ENCODE assay signal across 8 cellular contexts in genomic region chr17:32875904-32876413, GRCh38. TPM values are rescaled to one million over a fixed set of nuclear protein-coding genes. Genes with fewer than 3 reads are reported as not detected.
A peak's percentile ranks its signal among the peaks of the same experiment; 100 is the strongest.
DNase-seq lines count a peak whose midpoint lies in the region; ATAC-seq and TF ChIP-seq lines count a peak whose summit lies in the region.

No MANE protein-coding gene starts in this region.

- no peaks in the 10 kb centered on the region for H3K36me3 Mint-ChIP-seq in HFFc6 (ENCODE audit: low read depth)

- H3K4me1 ChIP-seq in ACC112 (ENCODE audit: control insufficient read depth, insufficient read depth, low read length, unreplicated experiment) (peaks cover 27% of the 10 kb centered on the region), lung (ENCODE audit: control insufficient read depth in 2 of 2, insufficient read depth in 2 of 2, low read length in 2 of 2) (peaks cover 0 to 6% of the 10 kb centered on the region in 2 donors), uterus (peaks cover 0 to 3% of the 10 kb centered on the region in 2 donors)

- no peaks in the 10 kb centered on the region for H3K9me3 ChIP-seq in lung (ENCODE audit: control insufficient read depth in 2 of 2, insufficient read depth in 1 of 2, low read length in 1 of 2)
- no peaks in the 10 kb centered on the region for H3K9me3 ChIP-seq in uterus

- intact Hi-C loops in uterus (cut with DNase I; ENCODE audit: low total_unique reads), result loop anchor here (2.0 kb wide), 1 partner anchor 93 kb away; no protein-coding TSS in a partner anchor

- peak overlapping the region; percentile 69 for H3K27ac Mint-ChIP-seq in HFFc6

- TF ChIP-seq CTCF in HFFc6 (IDR thresholded peaks at IDR 0.05), result no peak
- no peak for TF ChIP-seq CTCF in brain microvascular endothelial cell (IDR thresholded peaks at IDR 0.05; ENCODE audit: low read depth, low read length, missing control alignments)
- TF ChIP-seq CTCF in lung (IDR thresholded peaks at IDR 0.05; ENCODE audit: control extremely low read depth, extremely low read depth), result no peak
- no peak for TF ChIP-seq CTCF in uterus (IDR thresholded peaks at IDR 0.05)

- in situ Hi-C loops in brain microvascular endothelial cell (cut with HindIII; ENCODE audit: low pct_ligation_motif_present, low sequenced_read_pairs), result no loop called here

- H3K36me3 ChIP-seq in ACC112 (ENCODE audit: insufficient read depth, low read length) (no peaks in the 10 kb centered on the region), brain microvascular endothelial cell (replicated peaks) (no peaks in the 10 kb centered on the region), lung (ENCODE audit: control insufficient read depth in 2 of 2, insufficient read depth in 2 of 2, low read length in 2 of 2) (no peaks in the 10 kb centered on the region), uterus (no peaks in the 10 kb centered on the region)

- H3K27me3 ChIP-seq in ACC112 (ENCODE audit: insufficient read depth, low read length), result no peaks in the 10 kb centered on the region
- H3K27me3 ChIP-seq in brain microvascular endothelial cell (replicated peaks), result no peaks in the 10 kb centered on the region
- no peaks in the 10 kb centered on the region for H3K27me3 ChIP-seq in lung (ENCODE audit: control insufficient read depth, insufficient read depth)
- no peaks in the 10 kb centered on the region for H3K27me3 ChIP-seq in uterus

- H2AFZ ChIP-seq in ACC112 (ENCODE audit: low read length, unreplicated experiment), result peak overlapping the region; percentile 99

- 5 to 10% methylated on average over 14 to 15 of the region's 15 CpGs for WGBS in lung, 2 donors

- H3K9me3 Mint-ChIP-seq in HFFc6, result no peaks in the 10 kb centered on the region

- DNase-seq in HFFc6, result no peak
- DNase-seq in brain microvascular endothelial cell, result peak; percentile 47
- no peak for DNase-seq in lung (ENCODE audit: low spot score)
- no peak for DNase-seq in uterus
- no peak for DNase-seq in left lobe of liver (ENCODE audit: low spot score)
- DNase-seq in NCI-H774 (lab: John Stamatoyannopoulos, UW), result no peak

- no peak for ATAC-seq in lung (ENCODE audit: insufficient read depth, low FRiP score)
- no peak for ATAC-seq in GM18858 (IDR thresholded peaks at IDR 0.05; ENCODE audit: unreplicated experiment)
- ATAC-seq in left lobe of liver, result no peak

- H3K27me3 Mint-ChIP-seq in HFFc6 (ENCODE audit: insufficient read depth), result no peaks in the 10 kb centered on the region; the same call in 1 of the 2 replicates

- peak overlapping the region; percentile 91 for H3K4me3 Mint-ChIP-seq in HFFc6

- H3K4me1 Mint-ChIP-seq in HFFc6 (ENCODE audit: low read depth), result peaks cover 34% of the 10 kb centered on the region

- H3K79me2 ChIP-seq in ACC112 (ENCODE audit: control insufficient read depth, insufficient read depth, low read length, unreplicated experiment), result no peaks in the 10 kb centered on the region

- H3K27ac ChIP-seq in ACC112 (ENCODE audit: low read depth, low read length) (no peak overlapping the region), brain microvascular endothelial cell (no peak overlapping the region), lung (ENCODE audit: low read depth in 1 of 2, low read length in 1 of 2) (peak overlapping the region in 1 of 2 donors; percentile 92), uterus (peak overlapping the region; percentile 90 to 94)

- TF ChIP-seq POLR2A in uterus (IDR thresholded peaks at IDR 0.05), result no peak

- H3K4me3 ChIP-seq in ACC112 (ENCODE audit: low read depth, low read length), result peak overlapping the region; percentile 95
- peak overlapping the region; percentile 68 for H3K4me3 ChIP-seq in brain microvascular endothelial cell (ENCODE audit: low read depth, low read length)
- peak overlapping the region; percentile 66 for H3K4me3 ChIP-seq in lung
- peak overlapping the region; percentile 63 to 87 for H3K4me3 ChIP-seq in uterus

RNA-seq across cellular contexts. Expression of gene MYO1D, which starts 1.0 kb away (rescaled TPM):
- 10 to 100 TPM in 2 of 6 experiments, 1 to 10 TPM in 4; 3.8 to 28.8 (median 4.8) TPM for total RNA-seq in HFFc6 (2021; fragmentation: NEBNext Ultra II Directional; extraction: Animal tissue kit (Norgen Biotek cat#: 25700))
- total RNA-seq in lung (10 to 100 TPM; 73.1 to 75.8 TPM), uterus (10 to 100 TPM; 20.4 to 55.2 (median 30.6) TPM), left lobe of liver (18.4 TPM)
- polyA plus RNA-seq in lung, result 10 to 100 TPM; 22.0 to 49.7 TPM

RNA-seq across cellular contexts. Expression of gene TMEM98, which starts 52.0 kb away (rescaled TPM):
- total RNA-seq in HFFc6 (2021; fragmentation: NEBNext Ultra II Directional; extraction: Animal tissue kit (Norgen Biotek cat#: 25700)), result 10 to 100 TPM; 34.4 to 66.9 (median 38.5) TPM
- total RNA-seq in lung (100 to 1,000 TPM in 1 of 2 donors, 10 to 100 TPM in 1; 46.8 to 176 TPM), uterus (100 to 1,000 TPM in 2 of 4 donors, 10 to 100 TPM in 2; 87.8 to 176 (median 130) TPM), left lobe of liver (15.2 TPM)
- polyA plus RNA-seq in lung, result 10 to 100 TPM; 28.4 to 45.8 TPM

Comparison
In these comparisons a context has a peak if more than half of its experiments do, and no peak if none do; other contexts are left out.
1. H3K27ac ChIP-seq: peak in uterus (2 of 2); none in ACC112 (single experiment) and brain microvascular endothelial cell (single experiment).
2. Peak in every context shown above with its lines, with median percentiles within 50 percentile points of each other: H3K4me3 ChIP-seq.